Comparison of ENCODE assay signal across 12 cellular contexts in the genomic region with DNA sequence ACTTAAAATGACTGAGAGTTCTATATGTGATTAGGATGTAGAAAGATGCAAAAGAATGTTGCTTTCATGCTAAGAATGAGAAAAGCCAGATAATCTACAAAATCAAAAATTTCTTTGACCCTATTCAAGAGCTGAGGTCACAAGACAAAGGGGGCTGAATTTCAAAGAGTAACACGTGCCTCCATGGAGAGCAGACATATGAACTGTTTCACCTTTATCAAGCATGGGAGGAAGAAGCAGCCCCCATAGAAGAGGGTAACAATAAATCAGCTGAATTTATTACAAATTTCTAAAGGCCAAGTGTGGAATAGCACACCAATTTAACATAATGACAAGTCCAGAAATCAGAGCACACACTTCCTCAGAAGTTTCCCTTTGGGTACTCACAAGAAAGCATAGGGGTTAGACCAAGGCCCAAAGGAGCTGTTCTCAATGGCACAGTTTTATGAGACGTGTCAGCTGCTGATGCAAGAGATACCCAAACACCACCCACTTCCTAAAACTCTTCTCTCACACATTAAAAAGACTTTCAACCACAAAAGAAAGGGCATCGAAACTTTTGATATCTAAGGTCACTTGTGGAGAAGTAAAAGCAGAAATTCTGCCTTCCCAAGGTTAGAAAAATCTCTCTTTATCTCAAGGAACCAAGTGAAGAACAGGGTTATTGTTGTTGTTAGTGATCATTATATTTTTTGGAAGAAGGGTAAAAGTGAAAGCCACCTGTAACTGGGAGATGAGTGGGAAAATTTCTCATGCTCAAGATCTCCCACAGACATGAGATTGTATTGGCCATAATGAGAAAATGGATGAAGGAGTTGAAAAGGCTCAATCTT.
DNase-seq lines count a peak whose midpoint lies in the region; ATAC-seq and TF ChIP-seq lines count a peak whose summit lies in the region.
"Had no signal": no experiment of that assay in that cellular context is flagged by ENCODE, and none has a peak within 500 bp of the region (broad histone marks: within the 10 kb centered on the region; RNA-seq: fewer than 3 reads in every experiment).

No MANE protein-coding gene starts in this region.

- TF ChIP-seq CTCF in GM13977 (IDR thresholded peaks at IDR 0.05; ENCODE audit: extremely low read depth, insufficient read depth, missing control alignments): no peak

- in situ Hi-C loops in GM13977 (cut with MboI; ENCODE audit: low pct_unique_long_range_greater_than_20kb, low sequenced_read_pairs, unreplicated experiment): no loop called here

- ATAC-seq in GM19455 (IDR thresholded peaks at IDR 0.05; ENCODE audit: unreplicated experiment) (peak; percentile 81), HG02938 (IDR thresholded peaks at IDR 0.05; ENCODE audit: unreplicated experiment) (peak; percentile 80), HG03571 (IDR thresholded peaks at IDR 0.05; ENCODE audit: unreplicated experiment) (peak; percentile 89)
- ATAC-seq: right lobe of liver had no signal

- DNase-seq in GM13977 (ENCODE audit: low spot score): peak; percentile 4
- DNase-seq in activated effector memory CD4-positive, alpha-beta T cell treated with anti-CD3 and anti-CD28 coated beads, Interleukin-2, amount 50 U/mL, for 16 hours: no peak
- no peak for DNase-seq in activated naive CD4-positive, alpha-beta T cell treated with anti-CD3 and anti-CD28 coated beads, Interleukin-2, amount 50 U/mL, for 16 hours
- no peak for DNase-seq in NCI-H1092 (lab: John Stamatoyannopoulos, UW)
- no peak for DNase-seq in NCI-H2227 (lab: John Stamatoyannopoulos, UW; ENCODE audit: unreplicated experiment)
- DNase-seq: DMS 273 treated with DMSO at 0.1 percent for 48 hours; effector CD8-positive, alpha-beta T cell; NCI-H446 treated with DMSO at 0.1 percent for 48 hours; right lobe of liver had no signal
